Comparison of ENCODE assay signal across 8 cellular contexts in genomic region chr7:107180378-107180777, GRCh38. TPM values are rescaled to one million over a fixed set of nuclear protein-coding genes. Genes with fewer than 3 reads are reported as not detected.
DNase-seq lines count a peak whose midpoint lies in the region; ATAC-seq and TF ChIP-seq lines count a peak whose summit lies in the region.

No MANE protein-coding gene starts in this region.

- H3K27me3 Mint-ChIP-seq in CD4-positive, alpha-beta memory T cell, result no peaks in the 10 kb centered on the region
- no peaks in the 10 kb centered on the region for H3K27me3 Mint-ChIP-seq in stimulated activated memory B cell treated with anti-CD40 and anti-IgM and Interleukin-4, amounts not matched to agents 10 μg/mL and 1 μg/mL and 100 μg/mL, for 72 hours

- peaks cover 41% of the 10 kb centered on the region for H3K4me1 ChIP-seq in CD4-positive, alpha-beta memory T cell (ENCODE audit: insufficient read depth, low read length)
- peaks cover 40% of the 10 kb centered on the region for H3K4me1 ChIP-seq in lower lobe of right lung

- peaks cover 29% of the 10 kb centered on the region for H3K36me3 ChIP-seq in CD4-positive, alpha-beta memory T cell (ENCODE audit: insufficient read depth, low read length)
- H3K36me3 ChIP-seq in lower lobe of right lung, result peaks cover 58% of the 10 kb centered on the region

- H3K27ac ChIP-seq in CD4-positive, alpha-beta memory T cell (ENCODE audit: low read depth, low read length), result peak overlapping the region; percentile 13
- H3K27ac ChIP-seq in lower lobe of right lung (no peak overlapping the region), dorsolateral prefrontal cortex (peak overlapping the region in 25 of 59 donors; percentile 1 to 66 (median 32))

- POLR2A ChIA-PET in CD4-positive, alpha-beta memory T cell (lab: Charles Lee; ENCODE audit: partially characterized antibody), result interaction anchor here (6.8 kb wide), 1 partner anchor 11 kb away, joined by 70 read pairs; the partner anchor contains the start of gene HBP1

- intact Hi-C loops in CD4-positive, alpha-beta memory T cell (cut with micrococcal nuclease), result loop anchor here (1.0 kb wide), 1 partner anchor 10 kb away; no protein-coding TSS in a partner anchor
- intact Hi-C loops in lower lobe of right lung (cut with DNase I) (no loop called here), dorsolateral prefrontal cortex (cut with DNase I) (no loop called here)

- H3K4me1 Mint-ChIP-seq in CD4-positive, alpha-beta memory T cell, result peaks cover 27 to 61% (median 38%) of the 10 kb centered on the region in 4 donors
- peaks cover 35% of the 10 kb centered on the region for H3K4me1 Mint-ChIP-seq in stimulated activated memory B cell treated with anti-CD40 and anti-IgM and Interleukin-4, amounts not matched to agents 10 μg/mL and 1 μg/mL and 100 μg/mL, for 72 hours

- H3K27ac Mint-ChIP-seq in CD4-positive, alpha-beta memory T cell, result peak overlapping the region in 6 of 7 donors; percentile 4 to 80 (median 30)
- H3K27ac Mint-ChIP-seq in activated naive CD4-positive, alpha-beta T cell treated with anti-CD3 and anti-CD28 coated beads, Interleukin-2, amount 50 U/mL, for 72 hours, result peak overlapping the region; percentile 72 to 81
- peak overlapping the region; percentile 71 for H3K27ac Mint-ChIP-seq in stimulated activated memory B cell treated with anti-CD40 and anti-IgM and Interleukin-4, amounts not matched to agents 10 μg/mL and 1 μg/mL and 100 μg/mL, for 72 hours

- peak overlapping the region in 4 of 8 donors; percentile 1 to 59 (median 15) for H3K4me3 Mint-ChIP-seq in CD4-positive, alpha-beta memory T cell
- H3K4me3 Mint-ChIP-seq in stimulated activated memory B cell treated with anti-CD40 and anti-IgM and Interleukin-4, amounts not matched to agents 10 μg/mL and 1 μg/mL and 100 μg/mL, for 72 hours, result peak overlapping the region; percentile 4

- H3K4me3 ChIP-seq in CD4-positive, alpha-beta memory T cell (ENCODE audit: low read length in 2 of 2), result no peak overlapping the region
- no peak overlapping the region for H3K4me3 ChIP-seq in lower lobe of right lung
- H3K4me3 ChIP-seq in dorsolateral prefrontal cortex, result peak overlapping the region in 2 of 59 donors; percentile 2 to 15

- DNase-seq in CD4-positive, alpha-beta memory T cell, result peak in 1 of 5 donors; percentile 78
- peak; percentile 79 for DNase-seq in NCI-H226
- peak in 1 of 2 donors; percentile 48 for DNase-seq in activated naive CD4-positive, alpha-beta T cell treated with anti-CD3 and anti-CD28 coated beads, Interleukin-2, amount 50 U/mL, for 72 hours (ENCODE audit: low spot score in 2 of 2)
- DNase-seq in lower lobe of right lung, result no peak
- DNase-seq in dorsolateral prefrontal cortex, result no peak
- DNase-seq in GM19238 (ENCODE audit: insufficient read length, low spot score), result no peak
- no peak for DNase-seq in mesenteric fat pad (ENCODE audit: low spot score)

- CTCF ChIA-PET in CD4-positive, alpha-beta memory T cell (lab: Charles Lee; ENCODE audit: partially characterized antibody), result interaction anchor here (0.8 to 3.3 kb wide), 6 partner anchors 12 to 32 kb away, joined by 3 to 26 read pairs (median 5); partner anchors contain the start of gene HBP1

- H3K9me3 ChIP-seq in CD4-positive, alpha-beta memory T cell (ENCODE audit: control insufficient read depth in 1 of 2, low read length in 2 of 2), result no peaks in the 10 kb centered on the region
- H3K9me3 ChIP-seq in lower lobe of right lung, result no peaks in the 10 kb centered on the region

- peaks cover 34 to 54% of the 10 kb centered on the region in 2 donors for H3K36me3 Mint-ChIP-seq in CD4-positive, alpha-beta memory T cell
- peaks cover 10 to 18% of the 10 kb centered on the region in 2 donors for H3K36me3 Mint-ChIP-seq in activated naive CD4-positive, alpha-beta T cell treated with anti-CD3 and anti-CD28 coated beads, Interleukin-2, amount 50 U/mL, for 72 hours
- peaks cover 33% of the 10 kb centered on the region for H3K36me3 Mint-ChIP-seq in stimulated activated memory B cell treated with anti-CD40 and anti-IgM and Interleukin-4, amounts not matched to agents 10 μg/mL and 1 μg/mL and 100 μg/mL, for 72 hours

- peaks cover 0 to 1% (median 0%) of the 10 kb centered on the region in 8 donors for H3K9me3 Mint-ChIP-seq in CD4-positive, alpha-beta memory T cell
- H3K9me3 Mint-ChIP-seq in activated naive CD4-positive, alpha-beta T cell treated with anti-CD3 and anti-CD28 coated beads, Interleukin-2, amount 50 U/mL, for 72 hours, result no peaks in the 10 kb centered on the region
- H3K9me3 Mint-ChIP-seq in stimulated activated memory B cell treated with anti-CD40 and anti-IgM and Interleukin-4, amounts not matched to agents 10 μg/mL and 1 μg/mL and 100 μg/mL, for 72 hours, result no peaks in the 10 kb centered on the region

- TF ChIP-seq CTCF in lower lobe of right lung (IDR thresholded peaks at IDR 0.05) (no peak), dorsolateral prefrontal cortex (IDR thresholded peaks at IDR 0.05 in 54 of 56, conservative IDR thresholded peaks at IDR 0.05 in 2 of 56; ENCODE audit: low read depth in 1 of 56, partially characterized antibody in 56 of 56) (no peak)

- ATAC-seq in activated naive CD4-positive, alpha-beta T cell treated with anti-CD3 and anti-CD28 coated beads, Interleukin-2, amount 50 U/mL, for 72 hours, result peak; percentile 80 to 89
- ATAC-seq in lower lobe of right lung, result peak; percentile 35 to 80
- peak; percentile 58 for ATAC-seq in stimulated activated memory B cell treated with anti-CD40 and anti-IgM and Interleukin-4, amounts not matched to agents 10 μg/mL and 1 μg/mL and 100 μg/mL, for 72 hours

- no peaks in the 10 kb centered on the region for H3K27me3 ChIP-seq in CD4-positive, alpha-beta memory T cell (ENCODE audit: insufficient read depth, low read length)
- H3K27me3 ChIP-seq in lower lobe of right lung (ENCODE audit: low read depth), result no peaks in the 10 kb centered on the region
- no peaks in the 10 kb centered on the region for H3K27me3 ChIP-seq in dorsolateral prefrontal cortex

RNA-seq across cellular contexts. Expression of gene HBP1, which starts 11.6 kb away (rescaled TPM):
- total RNA-seq in CD4-positive, alpha-beta memory T cell, result 100 to 1,000 TPM; 111 to 116 TPM
- 10 to 100 TPM; 71.6 to 98.2 TPM for polyA plus RNA-seq in CD4-positive, alpha-beta memory T cell
- total RNA-seq in activated naive CD4-positive, alpha-beta T cell treated with anti-CD3 and anti-CD28 coated beads, Interleukin-2, amount 50 U/mL, for 72 hours, result 10 to 100 TPM; 26.8 to 73.9 TPM
- 81.9 TPM for total RNA-seq in lower lobe of right lung
- total RNA-seq in dorsolateral prefrontal cortex, result 10 to 100 TPM; 33.6 to 88.2 (median 55.4) TPM
- 49.2 TPM for total RNA-seq in mesenteric fat pad
